In genomic region chr6:24376875-24377274, GRCh38 we compare ENCODE assay signal across 20 cellular contexts. TPM values are rescaled to one million over a fixed set of nuclear protein-coding genes. Genes with fewer than 3 reads are reported as not detected.
A peak's percentile ranks its signal among the peaks of the same experiment; 100 is the strongest.
DNase-seq lines count a peak whose midpoint lies in the region; ATAC-seq and TF ChIP-seq lines count a peak whose summit lies in the region.
"Had no signal": no experiment of that assay in that cellular context is flagged by ENCODE, and none has a peak within 500 bp of the region (broad histone marks: within the 10 kb centered on the region; RNA-seq: fewer than 3 reads in every experiment).

No MANE protein-coding gene starts in this region.

- TF ChIP-seq CTCF in nephron progenitor cell (IDR thresholded peaks at IDR 0.05) (no peak), PC-3 (conservative IDR thresholded peaks at IDR 0.05; ENCODE audit: low read depth, low read length) (no peak)

- H3K9me3 ChIP-seq in SK-N-MC (ENCODE audit: low read depth, low read length) (peaks cover 3% of the 10 kb centered on the region; the same call in 1 of the 2 replicates), PC-3 (ENCODE audit: low read length) (no peaks in the 10 kb centered on the region)

- H3K27ac ChIP-seq in SK-N-MC (peak overlapping the region; percentile 96), PC-3 (ENCODE audit: low read length) (no peak overlapping the region)
- H3K27ac ChIP-seq: 22Rv1 had no signal

- no peak for ATAC-seq in PC-3
- no peak for ATAC-seq in GM19455 (IDR thresholded peaks at IDR 0.05; ENCODE audit: unreplicated experiment)

- H2AFZ ChIP-seq in PC-3 (ENCODE audit: low read length), result no peak overlapping the region

- peaks cover 8% of the 10 kb centered on the region for H3K4me1 ChIP-seq in PC-3 (ENCODE audit: insufficient read depth, low read length)

- POLR2A ChIA-PET in PC-3 (lab: Charles Lee; ENCODE audit: unreplicated experiment), result interaction anchor here (0.6 to 0.7 kb wide), 2 partner anchors 48 to 1801 kb away, joined by 6 to 10 read pairs; no protein-coding TSS in a partner anchor

- no peaks in the 10 kb centered on the region for H3K9me2 ChIP-seq in PC-3 (replicated peaks; ENCODE audit: low read length)

- peak overlapping the region; percentile 12 for H3K27ac Mint-ChIP-seq in nephron progenitor cell
- H3K27ac Mint-ChIP-seq: CD14-positive monocyte had no signal

- no peak overlapping the region for H3K4me2 ChIP-seq in PC-3 (ENCODE audit: low read length)

- no peaks in the 10 kb centered on the region for H3K79me2 ChIP-seq in PC-3 (ENCODE audit: low read length)

- peak overlapping the region; percentile 13 for H3K9ac ChIP-seq in SK-N-MC (ENCODE audit: insufficient read length)
- H3K9ac ChIP-seq in PC-3 (ENCODE audit: low read length), result no peak overlapping the region

- no peaks in the 10 kb centered on the region for H3F3A ChIP-seq in PC-3 (ENCODE audit: low read length, unreplicated experiment)

- peaks cover 11% of the 10 kb centered on the region for H3K9me3 Mint-ChIP-seq in nephron progenitor cell

- intact Hi-C loops in PC-3 (cut with micrococcal nuclease), result no loop called here

- no peaks in the 10 kb centered on the region for H3K36me3 Mint-ChIP-seq in nephron progenitor cell (ENCODE audit: low read depth)
- H3K36me3 Mint-ChIP-seq: CD14-positive monocyte had no signal

- no peaks in the 10 kb centered on the region for H3K27me3 Mint-ChIP-seq in nephron progenitor cell (ENCODE audit: low read depth, poor library complexity)

- DNase-seq in NCI-H2227 (lab: John Stamatoyannopoulos, UW; ENCODE audit: unreplicated experiment) (peak; percentile 23), NCI-H2227 treated with DMSO at 0.1 percent for 48 hours (lab: John Stamatoyannopoulos, UW) (no peak), NCI-H446 (lab: John Stamatoyannopoulos, UW) (peak; percentile 11 to 79), SK-N-MC (ENCODE audit: low read depth, low spot score) (peak; percentile 98), nephron progenitor cell (no peak), PC-3 (no peak)
- DNase-seq in activated T-cell treated with anti-CD3 and anti-CD28 coated beads, Interleukin-2, amount 50 U/mL, for 48 hours, result no peak
- DNase-seq: DND-41, HCEC 1CT, MM.1S, NCI-H1092, NCI-H1436 treated with DMSO at 0.1 percent for 48 hours, NCI-H2081, NCI-H526 treated with DMSO at 0.1 percent for 48 hours, OCI-M1, RPMI8226, SHP77 treated with DMSO at 0.1 percent for 48 hours had no signal

- peaks cover 18% of the 10 kb centered on the region for H3K4me1 Mint-ChIP-seq in nephron progenitor cell
- H3K4me1 Mint-ChIP-seq: CD14-positive monocyte had no signal

- no peaks in the 10 kb centered on the region for H3K27me3 ChIP-seq in PC-3 (ENCODE audit: low read length)

- H3K4me3 ChIP-seq in SK-N-MC (peak overlapping the region; percentile 13; the same call in 1 of the 2 replicates), PC-3 (ENCODE audit: low read length) (no peak overlapping the region)

- H4K20me1 ChIP-seq in PC-3 (ENCODE audit: low read length), result no peaks in the 10 kb centered on the region

- BruUV-seq in PC-3 (replicated peaks; lab: Mats Ljungman, UMichigan), result no TSS peak

- no peak overlapping the region for H3K4me3 Mint-ChIP-seq in nephron progenitor cell
- H3K4me3 Mint-ChIP-seq: CD14-positive monocyte had no signal

- CTCF ChIA-PET in PC-3 (lab: Charles Lee), result no interaction called here

- no peaks in the 10 kb centered on the region for H3K36me3 ChIP-seq in SK-N-MC (ENCODE audit: insufficient read depth, low read length)
- H3K36me3 ChIP-seq in PC-3 (ENCODE audit: low read depth, low read length), result no peaks in the 10 kb centered on the region

RNA-seq across cellular contexts. Expression of gene DCDC2, which starts 19.0 kb away (rescaled TPM):
- 0.11 TPM in 1 of 2 replicates, not detected in the other for total RNA-seq in PC-3 (2014; rRNA removed)

RNA-seq across cellular contexts. Expression of gene MRS2, which starts 25.9 kb away (rescaled TPM):
- 19.8 and 21.3 TPM in 2 replicates for total RNA-seq in PC-3 (2014; rRNA removed)

Comparison
In these comparisons a context has a peak if more than half of its experiments do, and no peak if none do; other contexts are left out.
1. DNase-seq: peak in NCI-H2227 (single experiment), NCI-H446 (2 of 2) and SK-N-MC (single experiment); none in NCI-H2227 treated with DMSO at 0.1 percent for 48 hours (single experiment), nephron progenitor cell (single experiment), activated T-cell treated with anti-CD3 and anti-CD28 coated beads, Interleukin-2, amount 50 U/mL, for 48 hours (0 of 2) and PC-3 (single experiment).